ENCODE assay signal across 15 cellular contexts in the genomic region with DNA sequence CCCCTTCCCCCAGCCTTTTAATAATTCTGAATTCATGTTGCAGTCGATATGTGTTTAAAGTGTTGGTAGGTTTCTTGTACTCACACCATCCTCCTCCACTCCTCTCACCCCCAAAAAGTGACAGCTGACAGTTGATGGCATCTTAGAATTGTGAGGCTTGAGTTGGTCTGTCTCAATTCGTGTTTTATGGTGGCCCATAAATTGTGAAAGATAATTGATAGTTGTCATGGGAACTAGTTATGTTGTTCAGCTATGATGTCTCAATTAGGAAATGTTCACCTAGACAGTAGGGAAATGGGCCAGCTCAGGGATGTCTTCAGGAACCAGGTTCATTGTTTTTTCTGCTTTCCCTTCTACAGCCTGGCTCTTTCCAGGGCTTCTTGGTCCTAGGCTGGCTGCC. TPM values are rescaled to one million over a fixed set of nuclear protein-coding genes. Genes with fewer than 3 reads are reported as not detected.
DNase-seq lines count a peak whose midpoint lies in the region; ATAC-seq, FAIRE-seq and TF ChIP-seq lines count a peak whose summit lies in the region.
"Had no signal": no experiment of that assay in that cellular context is flagged by ENCODE, and none has a peak within 500 bp of the region (broad histone marks: within the 10 kb centered on the region; RNA-seq: fewer than 3 reads in every experiment).

No MANE protein-coding gene starts in this region.

- peak overlapping the region; percentile 71 for H3K27ac Mint-ChIP-seq in astrocyte (ENCODE audit: unreplicated experiment)
- H3K27ac Mint-ChIP-seq: CD8-positive, alpha-beta T cell had no signal

- TF ChIP-seq CTCF in astrocyte (IDR thresholded peaks at IDR 0.05; ENCODE audit: insufficient read depth, low read depth, low read length): no peak
- no peak for TF ChIP-seq CTCF in mucosa of descending colon (IDR thresholded peaks at IDR 0.05)
- TF ChIP-seq CTCF in upper lobe of right lung (IDR thresholded peaks at IDR 0.05): no peak

- peaks cover 2% of the 10 kb centered on the region for H3K79me2 ChIP-seq in astrocyte (ENCODE audit: insufficient read depth, low read length)

- no peak for DNase-seq in HEK293T (ENCODE audit: extremely low spot score)
- no peak for DNase-seq in astrocyte (ENCODE audit: low read depth)
- no peak for DNase-seq in mucosa of descending colon
- no peak for DNase-seq in activated T-cell treated with anti-CD3 and anti-CD28 coated beads for 4 hours
- no peak for DNase-seq in upper lobe of right lung
- no peak for DNase-seq in DMS 273 (lab: John Stamatoyannopoulos, UW; ENCODE audit: unreplicated experiment)
- DNase-seq in NCI-H774 (lab: John Stamatoyannopoulos, UW): no peak
- DNase-seq: BE2C; CD8-positive, alpha-beta T cell; COR-L47; DMS53; GF-D8 had no signal

- no peaks in the 10 kb centered on the region for H3K27me3 Mint-ChIP-seq in astrocyte (ENCODE audit: low read depth, unreplicated experiment)

- H3K4me1 ChIP-seq in astrocyte (ENCODE audit: insufficient read depth, low read length): peaks cover 7% of the 10 kb centered on the region
- H3K4me1 ChIP-seq in mucosa of descending colon (ENCODE audit: low read depth): peaks cover 6% of the 10 kb centered on the region
- peaks cover 3% of the 10 kb centered on the region for H3K4me1 ChIP-seq in upper lobe of right lung
- H3K4me1 ChIP-seq: BE2C had no signal

- H3K27ac ChIP-seq in astrocyte (ENCODE audit: low read depth, low read length): no peak overlapping the region
- no peak overlapping the region for H3K27ac ChIP-seq in upper lobe of right lung

- no peaks in the 10 kb centered on the region for H3K9me3 Mint-ChIP-seq in astrocyte (ENCODE audit: unreplicated experiment)
- H3K9me3 Mint-ChIP-seq: CD8-positive, alpha-beta T cell had no signal

- no peaks in the 10 kb centered on the region for H3K9me3 ChIP-seq in astrocyte (ENCODE audit: insufficient read depth, low read depth, low read length)
- no peaks in the 10 kb centered on the region for H3K9me3 ChIP-seq in mucosa of descending colon
- no peaks in the 10 kb centered on the region for H3K9me3 ChIP-seq in upper lobe of right lung
- H3K9me3 ChIP-seq: A549, BE2C had no signal

- intact Hi-C loops in mucosa of descending colon (cut with DNase I, micrococcal nuclease): no loop called here
- intact Hi-C loops in upper lobe of right lung (cut with DNase I): no loop called here

- no peaks in the 10 kb centered on the region for H3K27me3 ChIP-seq in astrocyte (ENCODE audit: insufficient read depth, low read length)
- H3K27me3 ChIP-seq in upper lobe of right lung: no peaks in the 10 kb centered on the region
- H3K27me3 ChIP-seq: BE2C had no signal

- no peaks in the 10 kb centered on the region for H4K20me1 ChIP-seq in astrocyte (ENCODE audit: insufficient read depth, low read length)

- H3K9ac ChIP-seq in astrocyte (ENCODE audit: low read length): no peak overlapping the region

- H3K4me3 ChIP-seq in astrocyte (ENCODE audit: insufficient read depth, low read depth, low read length) (no peak overlapping the region), mucosa of descending colon (no peak overlapping the region), upper lobe of right lung (no peak overlapping the region)
- H3K4me3 ChIP-seq: A549 had no signal

- H3K4me2 ChIP-seq in astrocyte (ENCODE audit: low read length): no peak overlapping the region
- H3K4me2 ChIP-seq: A549 had no signal

- H3K36me3 ChIP-seq in astrocyte (ENCODE audit: insufficient read depth, low read length) (no peaks in the 10 kb centered on the region), mucosa of descending colon (ENCODE audit: low read depth) (no peaks in the 10 kb centered on the region), upper lobe of right lung (no peaks in the 10 kb centered on the region)
- H3K36me3 ChIP-seq: BE2C had no signal

- no peak overlapping the region for H2AFZ ChIP-seq in astrocyte (ENCODE audit: low read depth, low read length)

- ATAC-seq in mucosa of descending colon: peak; percentile 38
- ATAC-seq in upper lobe of right lung: no peak
- ATAC-seq: A549; CD8-positive, alpha-beta T cell; HCT116 had no signal

- H3K4me1 Mint-ChIP-seq in astrocyte (ENCODE audit: low read depth, unreplicated experiment): peaks cover 42% of the 10 kb centered on the region

- no peak overlapping the region for H3K4me3 Mint-ChIP-seq in astrocyte (ENCODE audit: unreplicated experiment)
- H3K4me3 Mint-ChIP-seq: CD14-positive monocyte; CD8-positive, alpha-beta T cell had no signal

- POLR2A ChIA-PET in HEK293T (lab: Yijun Ruan, JAX): no interaction called here

- peaks cover 4% of the 10 kb centered on the region for H3K36me3 Mint-ChIP-seq in astrocyte (ENCODE audit: low read depth, unreplicated experiment)
- H3K36me3 Mint-ChIP-seq: CD14-positive monocyte; CD8-positive, alpha-beta T cell had no signal

- CTCF ChIA-PET in HEK293T (lab: Yijun Ruan, JAX): interaction anchor here (1.4 kb wide), 1 partner anchor 13 kb away, joined by 3 read pairs; the partner anchor contains the start of gene NEDD4L

- FAIRE-seq in astrocyte (lab: Jason Lieb, UNC): no peak
- FAIRE-seq: A549 had no signal

TF ChIP-seq in HEK293T, 16 proteins besides CTCF, POLR2A, EP300 and RAD21:
- TF ChIP-seq TARDBP (IDR thresholded peaks at IDR 0.05): no peak
- no peak for TF ChIP-seq LEF1 (IDR thresholded peaks at IDR 0.05; ENCODE audit: borderline replicate concordance)
- no peak for TF ChIP-seq L3MBTL2 (conservative IDR thresholded peaks at IDR 0.05)
- TF ChIP-seq PKNOX1 (IDR thresholded peaks at IDR 0.05): peak; percentile 39
- TF ChIP-seq ZNF384 (IDR thresholded peaks at IDR 0.05): no peak

RNA-seq across cellular contexts. Expression of gene NEDD4L, which starts 12.1 kb away (rescaled TPM):
- 67.5 and 93.9 TPM in 2 replicates for total RNA-seq in astrocyte
- 100 to 1,000 TPM; 161 to 309 (median 256) TPM for total RNA-seq in mucosa of descending colon
- total RNA-seq in upper lobe of right lung: 192 TPM
